In the genomic region with DNA sequence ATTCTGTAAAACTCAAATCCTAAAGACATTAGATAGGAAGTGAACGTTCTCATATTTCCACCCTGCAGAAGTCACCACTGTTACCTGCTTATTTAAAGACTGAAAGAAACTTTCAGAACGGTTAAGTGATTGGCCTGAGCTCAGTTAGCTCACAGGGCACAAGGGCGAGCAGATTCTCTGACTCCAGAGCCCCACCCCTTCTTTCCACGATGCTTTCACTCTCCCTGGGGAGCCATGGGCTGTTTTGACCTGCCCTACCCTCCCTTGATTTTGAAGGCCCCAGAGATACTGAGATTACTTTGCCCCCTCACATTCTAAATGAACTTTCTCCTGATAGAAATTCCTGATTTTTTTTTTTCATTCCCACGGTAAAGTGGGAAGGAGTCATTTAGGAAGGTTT, we compare ENCODE assay signal across 16 cellular contexts. TPM values are rescaled to one million over a fixed set of nuclear protein-coding genes. Genes with fewer than 3 reads are reported as not detected.
DNase-seq lines count a peak whose midpoint lies in the region; ATAC-seq lines count a peak whose summit lies in the region.
"Had no signal": no experiment of that assay in that cellular context is flagged by ENCODE, and none has a peak within 500 bp of the region (broad histone marks: within the 10 kb centered on the region; RNA-seq: fewer than 3 reads in every experiment).

No MANE protein-coding gene starts in this region.

- peaks cover 5% of the 10 kb centered on the region for H3K79me1 ChIP-seq in mesenchymal stem cell (replicated peaks; ENCODE audit: low read length, poor library complexity, severe bottlenecking)

- no peak overlapping the region for H2AK5ac ChIP-seq in mesenchymal stem cell (ENCODE audit: low read length, severe bottlenecking)

- no peak overlapping the region for H2BK120ac ChIP-seq in mesenchymal stem cell (ENCODE audit: low read depth, low read length)

- H2BK12ac ChIP-seq in mesenchymal stem cell (ENCODE audit: low read length in 2 of 2): no peak overlapping the region

- H3K4me1 ChIP-seq in mesenchymal stem cell (ENCODE audit: control insufficient read depth, insufficient read depth, low read depth, low read length): peaks cover 1% of the 10 kb centered on the region

- H3K27ac ChIP-seq in SK-N-MC (peak overlapping the region; percentile 26; the same call in 1 of the 2 replicates), cingulate gyrus (ENCODE audit: low read depth, low read length) (peak overlapping the region; percentile 91), mesenchymal stem cell (ENCODE audit: low read length, poor library complexity, severe bottlenecking) (no peak overlapping the region), temporal lobe (ENCODE audit: low read depth, low read length) (peak overlapping the region; percentile 50)

- no peak overlapping the region for H4K8ac ChIP-seq in mesenchymal stem cell (ENCODE audit: low read length)

- no peaks in the 10 kb centered on the region for H3K27me3 ChIP-seq in mesenchymal stem cell (ENCODE audit: control insufficient read depth in 1 of 2, insufficient read depth in 1 of 2, low read length in 2 of 2)

- no peak overlapping the region for H4K91ac ChIP-seq in mesenchymal stem cell (ENCODE audit: low read length)

- H3K4ac ChIP-seq in mesenchymal stem cell (ENCODE audit: low read depth in 1 of 2, low read length in 2 of 2): no peak overlapping the region

- H2BK5ac ChIP-seq in mesenchymal stem cell (ENCODE audit: low read depth, low read length, poor library complexity, severe bottlenecking): no peak overlapping the region

- no peak overlapping the region for H2AFZ ChIP-seq in mesenchymal stem cell (ENCODE audit: low read depth, low read length)

- ATAC-seq in HG03442 (IDR thresholded peaks at IDR 0.05; ENCODE audit: unreplicated experiment): no peak
- no peak for ATAC-seq in HG02885 (IDR thresholded peaks at IDR 0.05; ENCODE audit: poor library complexity, unreplicated experiment)
- ATAC-seq: activated naive CD4-positive, alpha-beta T cell treated with anti-CD3 and anti-CD28 coated beads, Interleukin-2, amount 50 U/mL, for 72 hours had no signal

- H3K18ac ChIP-seq in mesenchymal stem cell (ENCODE audit: low read depth in 1 of 2, low read length in 2 of 2): no peak overlapping the region

- H3K9ac ChIP-seq in SK-N-MC (ENCODE audit: insufficient read length) (no peak overlapping the region), mesenchymal stem cell (ENCODE audit: low read length) (peak overlapping the region; percentile 20)

- H3K14ac ChIP-seq in mesenchymal stem cell (ENCODE audit: low read length in 2 of 2): no peak overlapping the region

- DNase-seq in SK-N-MC (ENCODE audit: low read depth, low spot score): no peak
- no peak for DNase-seq in mesenchymal stem cell
- DNase-seq in AG20443 (ENCODE audit: low spot score): no peak
- DNase-seq: activated CD8-positive, alpha-beta memory T cell treated with anti-CD3 and anti-CD28 coated beads, Interleukin-2, amount 50 U/mL, for 4 hours; CD8-positive, alpha-beta memory T cell; GDM1; NCI-H82; stimulated activated CD4-positive, alpha-beta T cell treated with anti-CD3 and anti-CD28 coated beads, Interleukin-2, amount 100 ng/mL, for 48 hours had no signal

- H3K9me3 ChIP-seq in SK-N-MC (ENCODE audit: low read depth, low read length) (no peaks in the 10 kb centered on the region), mesenchymal stem cell (ENCODE audit: control insufficient read depth, low read length) (no peaks in the 10 kb centered on the region)

- H3K23ac ChIP-seq in mesenchymal stem cell (ENCODE audit: low read length in 2 of 2): no peak overlapping the region

- 68% methylated on average over 4 of the region's 5 CpGs for WGBS in mesenchymal stem cell

- peaks cover 58% of the 10 kb centered on the region for H3K36me3 ChIP-seq in SK-N-MC (ENCODE audit: insufficient read depth, low read length)
- H3K36me3 ChIP-seq in mesenchymal stem cell (ENCODE audit: control insufficient read depth in 1 of 2, insufficient read depth in 2 of 2, low read depth in 1 of 2, low read length in 2 of 2): peaks cover 64 to 90% of the 10 kb centered on the region in 2 experiments

- H2BK15ac ChIP-seq in mesenchymal stem cell (ENCODE audit: low read depth, poor library complexity, severe bottlenecking): no peak overlapping the region

- H3K4me2 ChIP-seq in mesenchymal stem cell (ENCODE audit: low read length, poor library complexity, severe bottlenecking): no peak overlapping the region

- H3K4me3 ChIP-seq in SK-N-MC (no peak overlapping the region), mesenchymal stem cell (ENCODE audit: insufficient read depth in 1 of 2, low read depth in 1 of 2, low read length in 2 of 2) (no peak overlapping the region)

RNA-seq across cellular contexts. Expression of a gene that starts 33.9 kb away (rescaled TPM):
- polyA plus RNA-seq in mesenchymal stem cell (2013, experiment 1 of 2): 92.7 TPM
- 87.5 TPM for polyA plus RNA-seq in mesenchymal stem cell (2013, experiment 2 of 2)
- total RNA-seq in temporal lobe: 17.9 TPM

RNA-seq across cellular contexts. Expression of a gene that starts 34.3 kb away (rescaled TPM):
- 5.9 TPM for polyA plus RNA-seq in mesenchymal stem cell (2013, experiment 1 of 2)
- 5.5 TPM for polyA plus RNA-seq in mesenchymal stem cell (2013, experiment 2 of 2)
- total RNA-seq in temporal lobe: 4.2 TPM

RNA-seq across cellular contexts. Expression of a gene that starts 49.2 kb away (rescaled TPM):
- 51.4 TPM for polyA plus RNA-seq in mesenchymal stem cell (2013, experiment 1 of 2)
- polyA plus RNA-seq in mesenchymal stem cell (2013, experiment 2 of 2): 54.7 TPM
- total RNA-seq in temporal lobe: 47.7 TPM

RNA-seq across cellular contexts. Expression of a gene that starts 49.5 kb away (rescaled TPM):
- 3.6 TPM for polyA plus RNA-seq in mesenchymal stem cell (2013, experiment 1 of 2)
- 3.3 TPM for polyA plus RNA-seq in mesenchymal stem cell (2013, experiment 2 of 2)
- 3.4 TPM for total RNA-seq in temporal lobe

RNA-seq across cellular contexts. Expression of a gene that starts 52.5 kb away (rescaled TPM):
- polyA plus RNA-seq in mesenchymal stem cell (2013, experiment 1 of 2): not detected
- not detected for polyA plus RNA-seq in mesenchymal stem cell (2013, experiment 2 of 2)
- total RNA-seq in temporal lobe: not detected
- total RNA-seq: activated naive CD4-positive, alpha-beta T cell treated with anti-CD3 and anti-CD28 coated beads, Interleukin-2, amount 50 U/mL, for 72 hours; CD8-positive, alpha-beta memory T cell; H1; LHCN-M2; pulmonary artery endothelial cell had no signal
- polyA plus RNA-seq: CD8-positive, alpha-beta memory T cell had no signal
